ENCODE assay signal across 8 cellular contexts in the genomic region with DNA sequence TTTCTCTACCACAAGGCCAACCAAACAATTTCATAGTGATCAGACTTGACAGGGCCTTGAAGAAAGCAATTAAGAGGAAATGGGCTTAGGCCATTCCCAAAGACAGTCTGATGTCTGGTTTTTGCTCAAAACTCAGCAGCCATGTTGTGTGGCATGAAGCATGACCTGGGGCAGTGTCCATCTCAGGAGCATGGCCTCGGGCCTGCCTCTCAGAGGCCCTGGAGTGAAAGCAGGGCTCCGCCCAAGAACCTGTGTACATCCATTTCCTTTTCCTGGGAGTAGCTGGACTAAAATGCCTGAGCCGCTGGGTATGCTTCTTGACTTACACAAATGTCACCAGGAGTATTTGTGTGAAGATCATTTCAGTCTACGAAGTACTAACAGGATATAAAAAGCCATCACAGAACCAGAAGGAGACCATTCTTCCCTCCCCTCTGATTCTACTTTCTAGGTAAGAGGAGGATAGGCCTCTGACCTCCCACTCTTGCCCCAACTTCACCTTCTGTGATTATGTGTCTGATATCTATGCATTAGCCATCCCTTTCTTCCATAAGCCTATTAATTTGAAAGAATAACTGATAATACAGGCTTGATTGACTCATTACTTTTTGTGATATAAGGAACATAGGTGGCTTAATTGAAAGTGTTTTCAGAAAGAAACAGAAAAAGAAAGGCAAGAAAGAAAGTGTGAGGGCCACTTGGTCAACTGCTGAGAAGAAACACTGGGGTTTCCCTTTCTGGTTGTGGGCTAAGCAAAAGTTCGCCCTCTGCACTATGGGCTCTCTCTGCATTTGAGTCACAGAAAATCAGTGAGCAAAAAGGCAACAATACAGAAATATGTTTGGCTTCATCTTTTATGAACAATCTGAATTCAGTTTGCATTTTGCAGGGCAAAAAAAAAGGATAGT.
DNase-seq lines count a peak whose midpoint lies in the region; ATAC-seq lines count a peak whose summit lies in the region.

No MANE protein-coding gene starts in this region.

- H3K36me3 Mint-ChIP-seq in T-helper 2 cell treated with Interferon-gamma antibody and Interleukin-4, amounts not matched to agents 5 μg/mL and 100 μg/mL, for 36 hours (ENCODE audit: low read depth): peaks cover 6% of the 10 kb centered on the region
- H3K36me3 Mint-ChIP-seq in natural killer cell treated with Interleukin-12 subunit alpha and Interleukin-12 subunit beta and Interleukin-15 and Interleukin-18, amount 100 ng/mL, for 72 hours: peaks cover 9% of the 10 kb centered on the region

- ATAC-seq in GM18520 (IDR thresholded peaks at IDR 0.05; ENCODE audit: unreplicated experiment): peak; percentile 93
- peak; percentile 90 for ATAC-seq in GM21825 (IDR thresholded peaks at IDR 0.05; ENCODE audit: unreplicated experiment)
- ATAC-seq in natural killer cell treated with Interleukin-12 subunit alpha and Interleukin-12 subunit beta and Interleukin-15 and Interleukin-18, amount 100 ng/mL, for 72 hours: peak; percentile 86 to 92
- no peak for ATAC-seq in esophagus mucosa

- peak overlapping the region; percentile 58 for H3K27ac Mint-ChIP-seq in T-helper 2 cell treated with Interferon-gamma antibody and Interleukin-4, amounts not matched to agents 5 μg/mL and 100 μg/mL, for 36 hours
- H3K27ac Mint-ChIP-seq in natural killer cell treated with Interleukin-12 subunit alpha and Interleukin-12 subunit beta and Interleukin-15 and Interleukin-18, amount 100 ng/mL, for 72 hours: peak overlapping the region; percentile 14 to 83

- H3K4me3 Mint-ChIP-seq in T-helper 2 cell treated with Interferon-gamma antibody and Interleukin-4, amounts not matched to agents 5 μg/mL and 100 μg/mL, for 36 hours: peak overlapping the region; percentile 60
- H3K4me3 Mint-ChIP-seq in natural killer cell treated with Interleukin-12 subunit alpha and Interleukin-12 subunit beta and Interleukin-15 and Interleukin-18, amount 100 ng/mL, for 72 hours: peak overlapping the region; percentile 66

- peaks cover 18% of the 10 kb centered on the region for H3K4me1 Mint-ChIP-seq in T-helper 2 cell treated with Interferon-gamma antibody and Interleukin-4, amounts not matched to agents 5 μg/mL and 100 μg/mL, for 36 hours (ENCODE audit: low read depth)
- H3K4me1 Mint-ChIP-seq in natural killer cell treated with Interleukin-12 subunit alpha and Interleukin-12 subunit beta and Interleukin-15 and Interleukin-18, amount 100 ng/mL, for 72 hours (ENCODE audit: low read depth in 2 of 2): peaks cover 31 to 33% of the 10 kb centered on the region in 2 donors

- H3K27me3 Mint-ChIP-seq in T-helper 2 cell treated with Interferon-gamma antibody and Interleukin-4, amounts not matched to agents 5 μg/mL and 100 μg/mL, for 36 hours (ENCODE audit: low read depth): no peaks in the 10 kb centered on the region
- H3K27me3 Mint-ChIP-seq in natural killer cell treated with Interleukin-12 subunit alpha and Interleukin-12 subunit beta and Interleukin-15 and Interleukin-18, amount 100 ng/mL, for 72 hours: no peaks in the 10 kb centered on the region

- no peaks in the 10 kb centered on the region for H3K9me3 Mint-ChIP-seq in T-helper 2 cell treated with Interferon-gamma antibody and Interleukin-4, amounts not matched to agents 5 μg/mL and 100 μg/mL, for 36 hours
- no peaks in the 10 kb centered on the region for H3K9me3 Mint-ChIP-seq in natural killer cell treated with Interleukin-12 subunit alpha and Interleukin-12 subunit beta and Interleukin-15 and Interleukin-18, amount 100 ng/mL, for 72 hours

- peak; percentile 47 for DNase-seq in T-helper 2 cell treated with Interferon-gamma antibody and Interleukin-4, amounts not matched to agents 5 μg/mL and 100 μg/mL, for 36 hours (ENCODE audit: low spot score)
- peak; percentile 70 for DNase-seq in natural killer cell treated with Interleukin-12 subunit alpha and Interleukin-12 subunit beta and Interleukin-15 and Interleukin-18, amount 100 ng/mL, for 72 hours (ENCODE audit: low spot score)
- no peak for DNase-seq in superior temporal gyrus (ENCODE audit: extremely low spot score)
- DNase-seq in DMS153 (lab: John Stamatoyannopoulos, UW): no peak
- no peak for DNase-seq in H4 (ENCODE audit: low spot score)

Comparison
In these comparisons a context has a peak if more than half of its experiments do, and no peak if none do; other contexts are left out.
1. DNase-seq: peak in T-helper 2 cell treated with Interferon-gamma antibody and Interleukin-4, amounts not matched to agents 5 μg/mL and 100 μg/mL, for 36 hours (single experiment) and natural killer cell treated with Interleukin-12 subunit alpha and Interleukin-12 subunit beta and Interleukin-15 and Interleukin-18, amount 100 ng/mL, for 72 hours (single experiment); none in superior temporal gyrus (single experiment), DMS153 (single experiment) and H4 (single experiment).